In genomic region chr20:1468117-1468624, GRCh38 we compare ENCODE assay signal across 16 cellular contexts. TPM values are rescaled to one million over a fixed set of nuclear protein-coding genes. Genes with fewer than 3 reads are reported as not detected.
DNase-seq lines count a peak whose midpoint lies in the region; ATAC-seq, FAIRE-seq and TF ChIP-seq lines count a peak whose summit lies in the region.
"Had no signal": no experiment of that assay in that cellular context is flagged by ENCODE, and none has a peak within 500 bp of the region (broad histone marks: within the 10 kb centered on the region; RNA-seq: fewer than 3 reads in every experiment).

No MANE protein-coding gene starts in this region.

- TF ChIP-seq POLR2A in right lobe of liver (IDR thresholded peaks at IDR 0.05) (no peak), spleen (IDR thresholded peaks at IDR 0.05) (no peak), H54 (IDR thresholded peaks at IDR 0.05; ENCODE audit: low read depth, low read length) (no peak)

- H3K36me3 Mint-ChIP-seq in Caco-2 (ENCODE audit: insufficient read depth, unreplicated experiment) (peaks cover 12% of the 10 kb centered on the region), activated B cell treated with CpG ODN at 0.5 μM for 24 hours (ENCODE audit: low read depth) (peaks cover 18% of the 10 kb centered on the region)

- FAIRE-seq in H54 (lab: Jason Lieb, UNC) = no peak

- H2AFZ ChIP-seq in osteoblast (ENCODE audit: low read length) = no peak overlapping the region

- H3K4me2 ChIP-seq in osteoblast (ENCODE audit: insufficient read depth, low read length) = no peak overlapping the region
- H3K4me2 ChIP-seq: SK-N-SH had no signal

- H3K9me3 ChIP-seq in Caco-2 (no peaks in the 10 kb centered on the region), right lobe of liver (no peaks in the 10 kb centered on the region), spleen (no peaks in the 10 kb centered on the region), osteoblast (ENCODE audit: low read depth, low read length) (no peaks in the 10 kb centered on the region)
- H3K9me3 ChIP-seq: SK-N-SH had no signal

- H3K4me3 Mint-ChIP-seq in Caco-2 (ENCODE audit: unreplicated experiment) (peak overlapping the region; percentile 74), activated B cell treated with CpG ODN at 0.5 μM for 24 hours (peak overlapping the region; percentile 86)

- DNase-seq in Caco-2 (no peak), activated B cell treated with CpG ODN at 0.5 μM for 24 hours (no peak), right lobe of liver (no peak), spleen (no peak), RKO (ENCODE audit: low spot score) (no peak), NOMO-1 treated with dmso at 0.1 percent for 144 hours (lab: John Stamatoyannopoulos, UW; ENCODE audit: unreplicated experiment) (no peak), H54 (ENCODE audit: insufficient read length, low spot score) (no peak), osteoblast (ENCODE audit: insufficient read length, low spot score, missing footprints) (no peak)
- DNase-seq: amniotic stem cell; NCI-H1105 treated with DMSO at 0.1 percent for 48 hours; NCI-H446; stimulated activated CD4-positive, alpha-beta T cell treated with anti-CD3 and anti-CD28 coated beads, Interleukin-2, amount 100 ng/mL, for 24 hours; stimulated activated CD8-positive, alpha-beta memory T cell treated with anti-CD3 and anti-CD28 coated beads, Interleukin-4, amount 100 ng/mL, for 48 hours had no signal

- no peaks in the 10 kb centered on the region for H3K9me3 Mint-ChIP-seq in Caco-2 (ENCODE audit: unreplicated experiment)
- H3K9me3 Mint-ChIP-seq in activated B cell treated with CpG ODN at 0.5 μM for 24 hours = no peaks in the 10 kb centered on the region

- intact Hi-C loops in Caco-2 (cut with micrococcal nuclease; ENCODE audit: unreplicated experiment) (no loop called here), activated B cell treated with CpG ODN at 0.5 μM for 24 hours (cut with micrococcal nuclease) (loop anchor here (5.0 to 10.0 kb wide), 3 partner anchors 243 to 1187 kb away; partner anchors contain the start of genes CSNK2A1, NOP56 and RAD21L1), right lobe of liver (cut with DNase I) (no loop called here), spleen (cut with DNase I; ENCODE audit: low total_unique reads) (no loop called here)

- CTCF ChIA-PET in Caco-2 (lab: Charles Lee) (interaction anchor here (1.0 to 2.6 kb wide), 3 partner anchors 35 to 75 kb away, joined by 4 to 9 read pairs (median 5); partner anchors contain the start of gene FKBP1A), activated B cell treated with CpG ODN at 0.5 μM for 24 hours (lab: Charles Lee) (interaction anchor here (0.8 to 4.9 kb wide), 6 partner anchors 29 to 155 kb away, joined by 3 to 65 read pairs (median 7); no protein-coding TSS in a partner anchor)

- peaks cover 22% of the 10 kb centered on the region for H4K20me1 ChIP-seq in osteoblast (ENCODE audit: insufficient read depth, low read length)

- H3K27ac ChIP-seq in right lobe of liver = peak overlapping the region in 2 of 3 donors; percentile 7 to 30
- peak overlapping the region; percentile 78 to 97 (median 92) for H3K27ac ChIP-seq in spleen
- H3K27ac ChIP-seq in osteoblast (ENCODE audit: low read depth, low read length) = no peak overlapping the region
- H3K27ac ChIP-seq: C4-2B had no signal

- ATAC-seq in activated B cell treated with CpG ODN at 0.5 μM for 24 hours (ENCODE audit: low read depth) = no peak
- no peak for ATAC-seq in right lobe of liver

- 73% methylated on average over 7 of the region's 7 CpGs for WGBS in right lobe of liver (ENCODE audit: insufficient coverage, low coverage, low lambda C conversion rate, missing lambda C conversion rate)
- 56 to 66% (median 60%) methylated on average over 7 of the region's 7 CpGs for WGBS in spleen, 5 donors

- BruUV-seq in Caco-2 (replicated peaks; lab: Mats Ljungman, UMichigan) = no TSS peak

- H3K4me1 Mint-ChIP-seq in Caco-2 (ENCODE audit: low read depth, unreplicated experiment) (peaks cover 40% of the 10 kb centered on the region), activated B cell treated with CpG ODN at 0.5 μM for 24 hours (peaks cover 87% of the 10 kb centered on the region)

- TF ChIP-seq CTCF in Caco-2 (IDR thresholded peaks at IDR 0.05; ENCODE audit: insufficient read depth in 1 of 2, low read depth in 1 of 2, low read length in 1 of 2, severe bottlenecking in 1 of 2, unreplicated experiment in 1 of 2) = no peak
- no peak for TF ChIP-seq CTCF in activated B cell treated with CpG ODN at 0.5 μM for 24 hours (IDR thresholded peaks at IDR 0.05)
- TF ChIP-seq CTCF in right lobe of liver (IDR thresholded peaks at IDR 0.05) = no peak
- no peak for TF ChIP-seq CTCF in spleen (IDR thresholded peaks at IDR 0.05 in 8 of 11, conservative IDR thresholded peaks at IDR 0.05 in 3 of 11)
- TF ChIP-seq CTCF in osteoblast (IDR thresholded peaks at IDR 0.05; ENCODE audit: extremely low read depth, low read depth, low read length) = no peak

- H3K4me3 ChIP-seq in Caco-2 (ENCODE audit: low read depth, low read length) (no peak overlapping the region), right lobe of liver (no peak overlapping the region), spleen (peak overlapping the region in 2 of 8 donors; percentile 100), osteoblast (ENCODE audit: insufficient read depth, low read length) (no peak overlapping the region)

- H3K79me2 ChIP-seq in osteoblast (ENCODE audit: insufficient read depth, low read length) = peaks cover 31% of the 10 kb centered on the region

- no peaks in the 10 kb centered on the region for H3K27me3 ChIP-seq in Caco-2 (replicated peaks; ENCODE audit: control insufficient read depth, insufficient read depth, low read length)
- H3K27me3 ChIP-seq in right lobe of liver = no peaks in the 10 kb centered on the region
- no peaks in the 10 kb centered on the region for H3K27me3 ChIP-seq in spleen (replicated peaks in 1 of 7)
- no peaks in the 10 kb centered on the region for H3K27me3 ChIP-seq in osteoblast (ENCODE audit: insufficient read depth, low read length)

- H3K27me3 Mint-ChIP-seq in Caco-2 (ENCODE audit: insufficient read depth, unreplicated experiment) = no peaks in the 10 kb centered on the region
- no peaks in the 10 kb centered on the region for H3K27me3 Mint-ChIP-seq in activated B cell treated with CpG ODN at 0.5 μM for 24 hours

- peaks cover 13% of the 10 kb centered on the region for H3K4me1 ChIP-seq in Caco-2
- H3K4me1 ChIP-seq in right lobe of liver = peaks cover 0 to 24% (median 11%) of the 10 kb centered on the region in 4 donors
- peaks cover 34 to 97% (median 78%) of the 10 kb centered on the region in 6 donors for H3K4me1 ChIP-seq in spleen
- peaks cover 30% of the 10 kb centered on the region for H3K4me1 ChIP-seq in osteoblast (ENCODE audit: insufficient read depth, low read length)

- H3K36me3 ChIP-seq in Caco-2 (ENCODE audit: control insufficient read depth, insufficient read depth, low read length) (peaks cover 2% of the 10 kb centered on the region; the same call in 1 of the 2 replicates), right lobe of liver (peaks cover 0 to 7% (median 0%) of the 10 kb centered on the region in 4 donors), spleen (peaks cover 0 to 46% (median 5%) of the 10 kb centered on the region in 6 donors), osteoblast (ENCODE audit: insufficient read depth, low read length) (peaks cover 5% of the 10 kb centered on the region)

- POLR2A ChIA-PET in Caco-2 (lab: Charles Lee) = no interaction called here
- POLR2A ChIA-PET in activated B cell treated with CpG ODN at 0.5 μM for 24 hours (lab: Charles Lee) = interaction anchor here (1.9 to 2.8 kb wide), 3 partner anchors 35 to 634 kb away, joined by 6 to 25 read pairs (median 8); partner anchors contain the start of gene FKBP1A

- no peak overlapping the region for H3K27ac Mint-ChIP-seq in Caco-2 (ENCODE audit: unreplicated experiment)
- H3K27ac Mint-ChIP-seq in activated B cell treated with CpG ODN at 0.5 μM for 24 hours = peak overlapping the region; percentile 89

RNA-seq across cellular contexts. Expression of gene NSFL1C, which starts 1.5 kb away (rescaled TPM):
- total RNA-seq in Caco-2 (2022) (104 and 119 TPM in 2 replicates), activated B cell treated with CpG ODN at 0.5 μM for 24 hours (81.7 and 89.4 TPM in 2 replicates), right lobe of liver (10 to 100 TPM; 40.8 to 53.5 (median 43.4) TPM), spleen (10 to 100 TPM; 64.9 to 88.5 (median 71.8) TPM), osteoblast (23.0 and 30.0 TPM in 2 replicates)
- polyA plus RNA-seq in spleen = 10 to 100 TPM; 37.1 to 51.2 (median 41.7) TPM

RNA-seq across cellular contexts. Expression of gene SIRPB2, which starts 23.0 kb away (rescaled TPM):
- total RNA-seq in Caco-2 (2022) (not detected in 2 replicates), activated B cell treated with CpG ODN at 0.5 μM for 24 hours (not detected in 2 replicates), right lobe of liver (1 to 10 TPM in 5 of 6 experiments, under 1 TPM in 1; 0.55 to 5.6 (median 2.4) TPM), spleen (10 to 100 TPM; 27.3 to 92.2 (median 42.1) TPM), osteoblast (under 0.01 TPM in 1 of 2 replicates, not detected in the other)
- 1 to 10 TPM; 2.1 to 4.7 (median 2.2) TPM for polyA plus RNA-seq in spleen
- total RNA-seq: renal cortical epithelial cell had no signal
- polyA plus RNA-seq: SK-N-SH had no signal

Comparison
In these comparisons a context has a peak if more than half of its experiments do, and no peak if none do; other contexts are left out.
1. RNA of gene SIRPB2, which starts 23.0 kb away (total RNA-seq): 27.3 to 92.2 TPM in spleen; 0.55 to 5.6 TPM in right lobe of liver, not detected in activated B cell treated with CpG ODN at 0.5 μM for 24 hours, not detected in Caco-2 and under 0.01 TPM in osteoblast; every median in the first group is over 4 times any median in the second.